Comparison of ENCODE assay signal across 8 cellular contexts in genomic region chr10:60964257-60965235, GRCh38. TPM values are rescaled to one million over a fixed set of nuclear protein-coding genes. Genes with fewer than 3 reads are reported as not detected.
DNase-seq lines count a peak whose midpoint lies in the region; ATAC-seq, FAIRE-seq and TF ChIP-seq lines count a peak whose summit lies in the region.

No MANE protein-coding gene starts in this region.

- intact Hi-C loops in A673 (cut with micrococcal nuclease; ENCODE audit: unreplicated experiment): loop anchor here (2.0 to 5.0 kb wide), 2 partner anchors 148 to 318 kb away; no protein-coding TSS in a partner anchor
- intact Hi-C loops in Right ventricle myocardium inferior (cut with DNase I): loop anchor here (1.0 to 10.0 kb wide), 3 partner anchors 81 to 320 kb away; no protein-coding TSS in a partner anchor
- intact Hi-C loops in pancreas (cut with DNase I): loop anchor here in 1 of 3 donors (10.0 kb wide), 2 partner anchors 80 to 130 kb away; no protein-coding TSS in a partner anchor

- H3K27ac ChIP-seq in A673 (ENCODE audit: low read depth, low read length, poor library complexity, severe bottlenecking): no peak overlapping the region
- H3K27ac ChIP-seq in HL-60 (replicated peaks): no peak overlapping the region
- H3K27ac ChIP-seq in pancreas: peak overlapping the region in 2 of 4 donors; percentile 65 to 81

- CTCF ChIA-PET in A673 (lab: Charles Lee): no interaction called here

- WGBS in pancreas, 2 donors: 13 to 16% methylated on average over 5 of the region's 5 CpGs

- DNase-seq in A673 (ENCODE audit: low spot score) (peak; percentile 90), GM12864 (ENCODE audit: low read depth) (peak; percentile 13), HL-60 (ENCODE audit: low read depth in 1 of 2, low spot score in 1 of 2) (peak in 1 of 2 experiments; percentile 47), OCI-M1 (lab: John Stamatoyannopoulos, UW) (peak; percentile 88), adipocyte (ENCODE audit: low read depth) (peak; percentile 93), Right ventricle myocardium inferior (ENCODE audit: missing footprints) (no peak), pancreas (peak; percentile 30 to 72 (median 59))

- H3K9ac ChIP-seq in adipocyte (ENCODE audit: low read length): peak overlapping the region; percentile 68

- H3K36me3 ChIP-seq in A673 (ENCODE audit: insufficient read depth, low read length, poor library complexity, severe bottlenecking): no peaks in the 10 kb centered on the region
- no peaks in the 10 kb centered on the region for H3K36me3 ChIP-seq in adipocyte (ENCODE audit: control insufficient read depth, insufficient read depth, low read length, severe bottlenecking)
- no peaks in the 10 kb centered on the region for H3K36me3 ChIP-seq in pancreas

- H3K27me3 ChIP-seq in A673 (replicated peaks; ENCODE audit: insufficient read depth, low read depth, low read length, poor library complexity): no peaks in the 10 kb centered on the region
- H3K27me3 ChIP-seq in HL-60 (ENCODE audit: insufficient read depth, poor library complexity, severe bottlenecking): no peaks in the 10 kb centered on the region
- H3K27me3 ChIP-seq in adipocyte (replicated peaks; ENCODE audit: control insufficient read depth, insufficient read depth, low read length): no peaks in the 10 kb centered on the region
- H3K27me3 ChIP-seq in pancreas: no peaks in the 10 kb centered on the region

- H3K4me3 ChIP-seq in A673 (ENCODE audit: low read depth, low read length, poor library complexity, severe bottlenecking) (no peak overlapping the region), GM12864 (ENCODE audit: low read depth, low read length) (no peak overlapping the region), HL-60 (replicated peaks; ENCODE audit: insufficient read depth, low read length) (no peak overlapping the region), adipocyte (ENCODE audit: low read length) (peak overlapping the region; percentile 47), pancreas (no peak overlapping the region)

- POLR2A ChIA-PET in A673 (lab: Charles Lee; ENCODE audit: low non-redundant PET): no interaction called here

- H3K4me1 ChIP-seq in A673 (ENCODE audit: insufficient read depth, low read length, poor library complexity, severe bottlenecking): peaks cover 13% of the 10 kb centered on the region
- peaks cover 23% of the 10 kb centered on the region for H3K4me1 ChIP-seq in adipocyte (ENCODE audit: control insufficient read depth, insufficient read depth, low read length)
- H3K4me1 ChIP-seq in pancreas: peaks cover 0 to 33% (median 13%) of the 10 kb centered on the region in 3 donors

- H3K9me3 ChIP-seq in A673 (ENCODE audit: low read depth, low read length, poor library complexity, severe bottlenecking): no peaks in the 10 kb centered on the region
- no peaks in the 10 kb centered on the region for H3K9me3 ChIP-seq in adipocyte (ENCODE audit: control insufficient read depth, low read length)
- no peaks in the 10 kb centered on the region for H3K9me3 ChIP-seq in pancreas

- FAIRE-seq in pancreas (lab: Jason Lieb, UNC): peak; percentile 89

- ATAC-seq in Right ventricle myocardium inferior (peak; percentile 89), pancreas (peak; percentile 88 to 97 (median 96)), GM19397 (IDR thresholded peaks at IDR 0.05; ENCODE audit: unreplicated experiment) (no peak)

- TF ChIP-seq CTCF in A673 (conservative IDR thresholded peaks at IDR 0.05; ENCODE audit: low read depth, low read length): peak; percentile 82
- peak; percentile 77 for TF ChIP-seq CTCF in GM12864 (IDR thresholded peaks at IDR 0.05; ENCODE audit: low read depth, low read length, missing control alignments)
- peak; percentile 57 for TF ChIP-seq CTCF in HL-60 (IDR thresholded peaks at IDR 0.05; ENCODE audit: insufficient read depth, low read length)
- TF ChIP-seq CTCF in pancreas (IDR thresholded peaks at IDR 0.05): peak; percentile 24 to 80 (median 64)

- no TSS peak for BruUV-seq in A673 (replicated peaks; lab: Mats Ljungman, UMichigan)

RNA-seq across cellular contexts. Expression of gene RHOBTB1, which starts 20.6 kb away (rescaled TPM):
- total RNA-seq in A673 (2021) (5.2 and 7.5 TPM in 2 replicates), Right ventricle myocardium inferior (12.1 TPM), pancreas (10 to 100 TPM in 1 of 6 donors, 1 to 10 TPM in 5; 5.2 to 11.3 (median 7.6) TPM)
- 1 to 10 TPM; 4.0 to 8.1 TPM for polyA plus RNA-seq in pancreas
